12 cellular contexts compared by ENCODE assay signal in the genomic region with DNA sequence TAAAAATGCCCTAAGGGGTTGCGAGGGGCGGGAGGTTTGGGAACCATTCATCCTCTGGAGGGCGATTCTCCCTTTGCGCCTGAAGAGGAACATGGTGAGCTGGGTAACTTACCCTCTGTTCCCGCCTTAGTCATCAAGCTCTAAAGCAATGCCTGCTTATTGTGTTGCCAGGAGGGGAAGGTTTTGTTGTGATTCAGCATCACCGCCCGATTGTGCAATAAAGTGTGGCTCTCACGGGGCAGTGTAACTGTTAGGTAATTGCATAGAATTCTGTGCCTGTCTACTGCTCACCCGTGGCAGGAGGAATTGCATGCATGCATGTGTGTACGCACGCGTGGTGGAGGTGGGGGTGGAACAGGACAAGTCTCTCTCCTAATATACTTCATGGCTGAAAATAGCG.
DNase-seq lines count a peak whose midpoint lies in the region; ATAC-seq and TF ChIP-seq lines count a peak whose summit lies in the region.
"Had no signal": no experiment of that assay in that cellular context is flagged by ENCODE, and none has a peak within 500 bp of the region (broad histone marks: within the 10 kb centered on the region; RNA-seq: fewer than 3 reads in every experiment).

No MANE protein-coding gene starts in this region.

- no peak overlapping the region for H3K27ac ChIP-seq in thyroid gland
- H3K27ac ChIP-seq: heart right ventricle had no signal

- no peak overlapping the region for H3K4me3 ChIP-seq in thyroid gland (replicated peaks in 1 of 3)
- H3K4me3 ChIP-seq: heart right ventricle had no signal

- no peaks in the 10 kb centered on the region for H3K9me3 ChIP-seq in thyroid gland

- peaks cover 0 to 3% of the 10 kb centered on the region in 2 donors for H3K4me1 ChIP-seq in thyroid gland

- 66 to 76% methylated on average over 13 of the region's 13 CpGs for WGBS in thyroid gland, 2 donors

- intact Hi-C loops in thyroid gland (cut with DNase I) = no loop called here

- no peak for ATAC-seq in GM21526 (IDR thresholded peaks at IDR 0.05; ENCODE audit: low FRiP score, unreplicated experiment)

- peak; percentile 92 for DNase-seq in HCEC 1CT
- peak; percentile 96 for DNase-seq in RPMI7951 (ENCODE audit: low read depth)
- DNase-seq in fibroblast of peridontal ligament (ENCODE audit: extremely low read depth) = peak; percentile 77
- peak; percentile 66 to 84 for DNase-seq in thyroid gland
- DNase-seq in activated CD8-positive, alpha-beta memory T cell treated with anti-CD3 and anti-CD28 coated beads for 24 hours = no peak
- no peak for DNase-seq in ureter (ENCODE audit: low spot score)
- DNase-seq: activated CD4-positive, alpha-beta T cell treated with anti-CD3 and anti-CD28 coated beads, Interleukin-2, amount 50 U/mL, for 1 hour; aorta; heart right ventricle; NCI-H1436 treated with DMSO at 0.1 percent for 48 hours; stimulated activated CD4-positive, alpha-beta T cell treated with anti-CD3 and anti-CD28 coated beads, Interleukin-2, amount 100 ng/mL, for 24 hours had no signal

- H3K27me3 ChIP-seq in thyroid gland = no peaks in the 10 kb centered on the region
- H3K27me3 ChIP-seq: heart right ventricle had no signal

- no peak for TF ChIP-seq CTCF in thyroid gland (IDR thresholded peaks at IDR 0.05)

- no peak for TF ChIP-seq POLR2A in thyroid gland (IDR thresholded peaks at IDR 0.05)

- no peaks in the 10 kb centered on the region for H3K36me3 ChIP-seq in thyroid gland
- H3K36me3 ChIP-seq: heart right ventricle had no signal

Comparison
In these comparisons a context has a peak if more than half of its experiments do, and no peak if none do; other contexts are left out.
1. DNase-seq: peak in HCEC 1CT (single experiment), RPMI7951 (single experiment), fibroblast of peridontal ligament (single experiment) and thyroid gland (2 of 2); none in activated CD8-positive, alpha-beta memory T cell treated with anti-CD3 and anti-CD28 coated beads for 24 hours (single experiment) and ureter (single experiment).